1 cellular context compared by ENCODE assay signal in the genomic region with DNA sequence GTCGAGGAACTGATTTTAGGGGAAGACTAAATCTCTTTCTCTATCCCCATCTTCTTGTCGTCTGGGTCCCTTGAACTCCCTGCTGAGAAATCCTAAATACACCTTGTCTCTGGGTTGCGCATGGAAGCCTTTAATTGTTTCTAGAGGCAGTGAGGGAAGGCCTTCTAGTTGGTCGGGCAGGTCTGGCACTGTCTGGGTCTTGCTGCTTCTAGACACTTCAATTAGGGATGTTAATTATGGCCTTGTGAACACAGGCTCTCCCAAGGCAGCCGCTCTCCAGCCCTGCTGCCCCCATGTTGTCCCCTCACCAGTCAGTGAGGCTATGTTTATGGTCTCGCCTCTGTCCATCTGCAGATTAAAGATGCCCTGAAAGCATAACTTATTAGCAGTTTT.
TF ChIP-seq lines count a peak whose summit lies in the region.

No MANE protein-coding gene starts in this region.

TF ChIP-seq in HepG2, 621 proteins besides CTCF, POLR2A, EP300 and RAD21:
- TF ChIP-seq KMT2A (CRISPR knock-in tag; IDR thresholded peaks at IDR 0.05) = no peak
- TF ChIP-seq ZNF234 (CRISPR knock-in tag; conservative IDR thresholded peaks at IDR 0.05) = no peak
- no peak for TF ChIP-seq POLR2AphosphoS2 (IDR thresholded peaks at IDR 0.05; ENCODE audit: low read depth, low read length)
- TF ChIP-seq ZNF770 (CRISPR knock-in tag; IDR thresholded peaks at IDR 0.05) = no peak
- no peak for TF ChIP-seq ZMYM4 (CRISPR knock-in tag; IDR thresholded peaks at IDR 0.05)
- no peak for TF ChIP-seq RORA (CRISPR knock-in tag; IDR thresholded peaks at IDR 0.05)
- no peak for TF ChIP-seq SP140L (CRISPR knock-in tag; IDR thresholded peaks at IDR 0.05; ENCODE audit: borderline replicate concordance)
- no peak for TF ChIP-seq DNMT3B (CRISPR knock-in tag; conservative IDR thresholded peaks at IDR 0.05)
- TF ChIP-seq PHB2 (IDR thresholded peaks at IDR 0.05; ENCODE audit: partially characterized antibody) = no peak
- no peak for TF ChIP-seq ZNF557 (CRISPR knock-in tag; IDR thresholded peaks at IDR 0.05)
- no peak for TF ChIP-seq ONECUT2 (CRISPR knock-in tag; IDR thresholded peaks at IDR 0.05)
- no peak for TF ChIP-seq ATF1 (CRISPR knock-in tag; IDR thresholded peaks at IDR 0.05)
- no peak for TF ChIP-seq ZNF577 (CRISPR knock-in tag; IDR thresholded peaks at IDR 0.05; ENCODE audit: borderline replicate concordance, low read depth)
- TF ChIP-seq, protein P1, sequence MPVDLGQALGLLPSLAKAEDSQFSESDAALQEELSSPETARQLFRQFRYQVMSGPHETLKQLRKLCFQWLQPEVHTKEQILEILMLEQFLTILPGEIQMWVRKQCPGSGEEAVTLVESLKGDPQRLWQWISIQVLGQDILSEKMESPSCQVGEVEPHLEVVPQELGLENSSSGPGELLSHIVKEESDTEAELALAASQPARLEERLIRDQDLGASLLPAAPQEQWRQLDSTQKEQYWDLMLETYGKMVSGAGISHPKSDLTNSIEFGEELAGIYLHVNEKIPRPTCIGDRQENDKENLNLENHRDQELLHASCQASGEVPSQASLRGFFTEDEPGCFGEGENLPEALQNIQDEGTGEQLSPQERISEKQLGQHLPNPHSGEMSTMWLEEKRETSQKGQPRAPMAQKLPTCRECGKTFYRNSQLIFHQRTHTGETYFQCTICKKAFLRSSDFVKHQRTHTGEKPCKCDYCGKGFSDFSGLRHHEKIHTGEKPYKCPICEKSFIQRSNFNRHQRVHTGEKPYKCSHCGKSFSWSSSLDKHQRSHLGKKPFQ (CRISPR knock-in tag; IDR thresholded peaks at IDR 0.05; ENCODE audit: insufficient replicate concordance) = no peak
- no peak for TF ChIP-seq ZNF10 (CRISPR knock-in tag; IDR thresholded peaks at IDR 0.05; ENCODE audit: borderline replicate concordance, low read depth)
- no peak for TF ChIP-seq KDM5A (IDR thresholded peaks at IDR 0.05; ENCODE audit: borderline replicate concordance, low read length)
- TF ChIP-seq NPAS2 (CRISPR knock-in tag; IDR thresholded peaks at IDR 0.05; ENCODE audit: borderline replicate concordance) = no peak
- TF ChIP-seq SALL2 (CRISPR knock-in tag; IDR thresholded peaks at IDR 0.05) = no peak
